In genomic region chr1:7095343-7095964, GRCh38 we compare ENCODE assay signal across 21 cellular contexts.
"Had no signal": no experiment of that assay in that cellular context is flagged by ENCODE, and none has a peak within 500 bp of the region (broad histone marks: within the 10 kb centered on the region; RNA-seq: fewer than 3 reads in every experiment).

No MANE protein-coding gene starts in this region.

- H3K27ac Mint-ChIP-seq: IgD-negative memory B cell had no signal

- H3K4me3 ChIP-seq: K562 had no signal

- H3K4me2 ChIP-seq: KMS-11 had no signal

- H3K9ac ChIP-seq: KMS-11 had no signal

- DNase-seq: Kasumi-1, MM.1S, NCI-H1092 treated with DMSO at 0.1 percent for 48 hours, NCI-H1436, NCI-H187, NCI-H2029, NCI-H2081 treated with DMSO at 0.1 percent for 48 hours, NCI-H2171, NCI-H226, NCI-H446, NCI-H510A, NCI-H524 treated with DMSO at 0.1 percent for 48 hours, NCI-H69, NCI-H774, SHP77 had no signal

- H3K27ac ChIP-seq: KMS-11, RWPE1 had no signal

- H3K4me3 Mint-ChIP-seq: IgD-negative memory B cell had no signal

- ATAC-seq: K562, Panc1, SK-N-SH treated with all-trans-retinoic acid at 6 μM for 48 hours had no signal
